ENCODE assay signal across 8 cellular contexts in the genomic region with DNA sequence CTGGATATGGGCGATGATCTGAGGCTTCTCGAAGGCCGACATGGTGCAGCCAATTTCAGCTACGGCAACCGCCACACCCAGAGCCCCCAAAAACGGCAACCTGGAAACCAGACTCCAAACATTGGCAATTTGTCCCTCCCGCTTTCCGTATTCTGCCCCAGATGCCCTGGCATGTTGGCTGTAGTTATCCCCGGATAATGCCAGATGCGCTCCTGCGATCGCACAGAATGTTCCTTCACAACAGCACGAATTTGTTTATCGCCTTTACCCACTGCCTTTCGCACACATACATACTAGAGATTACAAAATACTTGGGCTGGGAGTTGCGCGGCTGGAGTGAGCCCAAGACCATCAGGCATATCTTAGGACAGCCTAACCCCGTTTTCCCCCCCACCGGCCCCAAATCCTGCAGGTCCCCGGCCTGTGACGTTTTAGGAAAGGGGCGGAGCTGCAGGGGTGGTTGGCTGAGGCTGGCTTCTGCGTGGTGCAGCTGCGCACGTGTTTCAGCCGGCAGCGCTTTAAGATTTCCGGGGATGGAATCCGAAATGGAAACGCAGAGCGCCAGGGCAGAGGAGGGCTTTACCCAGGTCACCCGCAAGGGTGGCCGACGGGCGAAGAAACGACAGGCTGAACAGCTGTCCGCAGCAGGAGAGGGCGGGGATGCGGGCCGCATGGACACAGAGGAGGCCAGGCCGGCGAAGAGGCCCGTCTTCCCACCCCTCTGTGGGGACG. TPM values are rescaled to one million over a fixed set of nuclear protein-coding genes. Genes with fewer than 3 reads are reported as not detected.
DNase-seq lines count a peak whose midpoint lies in the region; ATAC-seq and TF ChIP-seq lines count a peak whose summit lies in the region.

A gene (plus strand): TSS at position 487 of the 732 bp plus-strand sequence. CDS start 47 bp downstream, at position 534.

- no peak for TF ChIP-seq POLR2A in breast epithelium (IDR thresholded peaks at IDR 0.05)

- no peaks in the 10 kb centered on the region for H3K9me3 ChIP-seq in breast epithelium
- H3K9me3 ChIP-seq in iPS-18c (ENCODE audit: control insufficient read depth, insufficient read depth, low read length) = no peaks in the 10 kb centered on the region
- H3K9me3 ChIP-seq in skeletal muscle tissue (ENCODE audit: control insufficient read depth in 3 of 3, low read length in 3 of 3) = no peaks in the 10 kb centered on the region

- H3K4me1 ChIP-seq in ACC112 (ENCODE audit: control insufficient read depth, insufficient read depth, low read length, unreplicated experiment) (peaks cover 7% of the 10 kb centered on the region), breast epithelium (peaks cover 0 to 25% of the 10 kb centered on the region in 2 donors), skeletal muscle tissue (ENCODE audit: control insufficient read depth in 3 of 3, insufficient read depth in 3 of 3, low read length in 3 of 3) (peaks cover 24 to 27% (median 26%) of the 10 kb centered on the region in 3 donors)

- H3K36me3 ChIP-seq in ACC112 (ENCODE audit: insufficient read depth, low read length) (0 out of 2 replicates have a peak, but pooled peaks cover 2% of the 10 kb centered on the region), breast epithelium (no peaks in the 10 kb centered on the region), skeletal muscle tissue (ENCODE audit: control insufficient read depth in 3 of 3, insufficient read depth in 3 of 3, low read length in 3 of 3) (peaks cover 9 to 23% (median 18%) of the 10 kb centered on the region in 3 donors)

- peak within 1 kb of the TSS; percentile 82 for H3K4me3 ChIP-seq in ACC112 (ENCODE audit: low read depth, low read length)
- H3K4me3 ChIP-seq in breast epithelium = peak within 1 kb of the TSS; percentile 83 to 97 (median 83)
- peak within 1 kb of the TSS; percentile 87 for H3K4me3 ChIP-seq in iPS-18c (ENCODE audit: insufficient read depth, low read depth, low read length)
- H3K4me3 ChIP-seq in skeletal muscle tissue (ENCODE audit: low read length in 3 of 3) = peak within 1 kb of the TSS; percentile 98 to 100 (median 98)

- ATAC-seq in GM18870 (IDR thresholded peaks at IDR 0.05; ENCODE audit: unreplicated experiment) (peak; percentile 79), HG03135 (IDR thresholded peaks at IDR 0.05; ENCODE audit: unreplicated experiment) (peak; percentile 88)

- H3K27ac ChIP-seq in ACC112 (ENCODE audit: low read depth, low read length) (peak within 1 kb of the TSS; percentile 81), VCaP (peak within 1 kb of the TSS; percentile 97), breast epithelium (peak within 1 kb of the TSS; percentile 83 to 91), skeletal muscle tissue (ENCODE audit: low read depth, low read length) (peak within 1 kb of the TSS; percentile 99)

- H3K27me3 ChIP-seq in ACC112 (ENCODE audit: insufficient read depth, low read length) = no peaks in the 10 kb centered on the region
- no peaks in the 10 kb centered on the region for H3K27me3 ChIP-seq in breast epithelium
- H3K27me3 ChIP-seq in skeletal muscle tissue (ENCODE audit: control insufficient read depth in 3 of 3, insufficient read depth in 3 of 3, low read length in 3 of 3) = no peaks in the 10 kb centered on the region

- peaks cover 49% of the 10 kb centered on the region for H3K79me2 ChIP-seq in ACC112 (ENCODE audit: control insufficient read depth, insufficient read depth, low read length, unreplicated experiment)

- peak within 1 kb of the TSS; percentile 92 to 97 (median 96) for H3K9ac ChIP-seq in skeletal muscle tissue (ENCODE audit: low read depth in 1 of 3, low read length in 3 of 3)

- intact Hi-C loops in breast epithelium (cut with DNase I; ENCODE audit: low total_unique reads) = no loop called here

- TF ChIP-seq CTCF in VCaP (conservative IDR thresholded peaks at IDR 0.05) (no peak), breast epithelium (IDR thresholded peaks at IDR 0.05) (no peak)

- DNase-seq in NCI-H2196 treated with DMSO at 0.1 percent for 48 hours (lab: John Stamatoyannopoulos, UW; ENCODE audit: unreplicated experiment) (peak; percentile 44), breast epithelium (ENCODE audit: low spot score in 2 of 2) (peak; percentile 93 to 95)

- peak within 1 kb of the TSS; percentile 26 for H2AFZ ChIP-seq in ACC112 (ENCODE audit: low read length, unreplicated experiment)

RNA-seq across cellular contexts. Expression of the gene that starts here (rescaled TPM):
- total RNA-seq in breast epithelium = 10 to 100 TPM; 15.4 to 29.5 (median 18.9) TPM
- 11.0 TPM for total RNA-seq in skeletal muscle tissue

Comparison
In these comparisons a context has a peak if more than half of its experiments do, and no peak if none do; other contexts are left out.
1. Peak in every context shown above with its lines: DNase-seq, ATAC-seq, H3K4me3 ChIP-seq and H3K27ac ChIP-seq.